1 cellular context compared by ENCODE assay signal in the genomic region with DNA sequence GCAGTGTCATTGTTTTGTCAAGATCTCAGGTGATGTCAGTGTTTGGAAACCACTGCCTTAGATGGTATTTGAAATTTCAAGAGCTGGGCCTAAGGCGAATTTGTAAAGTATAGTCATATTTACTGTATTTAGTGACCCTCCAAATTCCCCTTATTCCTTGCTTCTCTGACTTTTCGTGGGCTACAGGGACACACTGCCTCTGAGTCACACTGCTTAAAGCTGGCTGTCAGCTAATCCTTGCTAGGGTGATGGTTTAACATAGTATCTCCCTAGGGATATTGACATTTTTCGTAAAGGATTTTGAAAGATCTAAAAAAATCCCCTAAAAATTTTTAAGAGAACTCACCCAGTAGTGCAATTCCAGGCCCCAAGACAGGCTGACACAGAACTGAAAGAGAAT.
TF ChIP-seq lines count a peak whose summit lies in the region.

No MANE protein-coding gene starts in this region.

TF ChIP-seq in endothelial cell of umbilical vein, 7 proteins besides CTCF, POLR2A, EP300 and RAD21:
- TF ChIP-seq EZH2 (IDR thresholded peaks at IDR 0.05; ENCODE audit: borderline replicate concordance, low read depth, low read length, severe bottlenecking) (no peak), POLR2AphosphoS5 (IDR thresholded peaks at IDR 0.05; ENCODE audit: insufficient read depth, low read depth, low read length) (no peak), JUN (IDR thresholded peaks at IDR 0.05; ENCODE audit: borderline replicate concordance, insufficient read depth, insufficient read length, low read depth) (no peak), FOS (IDR thresholded peaks at IDR 0.05; ENCODE audit: borderline replicate concordance, insufficient read depth, low read length) (no peak), GATA2 (IDR thresholded peaks at IDR 0.05; ENCODE audit: insufficient read depth, insufficient read length, low read depth, low read length) (no peak), MYC (IDR thresholded peaks at IDR 0.05; ENCODE audit: low read depth, low read length) (no peak)
- TF ChIP-seq, protein P1, sequence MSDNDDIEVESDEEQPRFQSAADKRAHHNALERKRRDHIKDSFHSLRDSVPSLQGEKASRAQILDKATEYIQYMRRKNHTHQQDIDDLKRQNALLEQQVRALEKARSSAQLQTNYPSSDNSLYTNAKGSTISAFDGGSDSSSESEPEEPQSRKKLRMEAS (IDR thresholded peaks at IDR 0.05; ENCODE audit: insufficient read depth, insufficient read length): no peak
